22 cellular contexts compared by ENCODE assay signal in the genomic region with DNA sequence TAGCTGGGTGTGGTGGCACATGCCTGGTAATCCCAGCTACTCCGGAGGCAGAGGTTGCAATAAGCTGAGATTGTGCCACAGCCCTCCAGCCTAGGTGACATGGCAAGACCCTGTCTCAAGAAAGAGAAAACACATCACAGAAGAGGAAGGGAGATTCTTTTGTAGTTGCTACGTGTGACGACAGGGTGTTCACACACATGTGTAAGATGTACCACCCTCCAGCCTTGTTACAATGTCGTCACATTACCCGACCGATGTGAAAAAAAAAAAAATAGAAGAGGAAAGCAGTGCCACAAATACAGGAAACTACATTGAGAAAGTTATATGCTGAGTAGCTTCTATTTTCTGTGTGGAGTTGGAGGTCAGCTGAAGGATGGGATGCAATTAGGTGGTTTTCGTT. TPM values are rescaled to one million over a fixed set of nuclear protein-coding genes. Genes with fewer than 3 reads are reported as not detected.
DNase-seq lines count a peak whose midpoint lies in the region; ATAC-seq and TF ChIP-seq lines count a peak whose summit lies in the region.
"Had no signal": no experiment of that assay in that cellular context is flagged by ENCODE, and none has a peak within 500 bp of the region (broad histone marks: within the 10 kb centered on the region; RNA-seq: fewer than 3 reads in every experiment).

No MANE protein-coding gene starts in this region.

- CTCF ChIA-PET in activated CD4-positive, alpha-beta T cell treated with anti-CD3 and anti-CD28 coated beads for 36 hours (lab: Charles Lee), result interaction anchor here (1.0 kb wide), 1 partner anchor 18 kb away, joined by 4 read pairs; no protein-coding TSS in a partner anchor
- CTCF ChIA-PET in CD4-positive, alpha-beta memory T cell (lab: Charles Lee; ENCODE audit: partially characterized antibody), result interaction anchor here (1.4 kb wide), 1 partner anchor 63 kb away, joined by 5 read pairs; no protein-coding TSS in a partner anchor
- CTCF ChIA-PET in naive thymus-derived CD4-positive, alpha-beta T cell (lab: Charles Lee), result interaction anchor here (1.3 kb wide), 1 partner anchor 10 kb away, joined by 4 read pairs; no protein-coding TSS in a partner anchor
- CTCF ChIA-PET in WTC11 (lab: Charles Lee), result interaction anchor here (0.6 kb wide), 1 partner anchor 57 kb away, joined by 4 read pairs; no protein-coding TSS in a partner anchor

- DNase-seq in activated CD4-positive, alpha-beta T cell treated with anti-CD3 and anti-CD28 coated beads for 36 hours, result no peak
- DNase-seq in activated CD4-positive, alpha-beta T cell treated with anti-CD3 and anti-CD28 coated beads, Interleukin-2, amount 50 U/mL, for 48 hours, result no peak
- DNase-seq in CD4-positive, alpha-beta memory T cell, result no peak
- no peak for DNase-seq in central memory CD8-positive, alpha-beta T cell (ENCODE audit: low spot score in 2 of 2)
- DNase-seq in naive thymus-derived CD4-positive, alpha-beta T cell, result peak in 2 of 9 donors; percentile 5 to 9
- no peak for DNase-seq in WTC11 (ENCODE audit: low spot score)
- DNase-seq: activated CD4-positive, alpha-beta T cell treated with anti-CD3 and anti-CD28 coated beads for 48 hours; activated CD8-positive, alpha-beta memory T cell treated with anti-CD3 and anti-CD28 coated beads, Interleukin-2, amount 50 U/mL, for 4 hours; activated gamma-delta T cell; amygdala; Calu3; cortex of kidney; DND-41; mammary epithelial cell; NCI-H1048; NCI-H187 treated with DMSO at 0.1 percent for 48 hours; small intestine had no signal

- no peak overlapping the region for H3K27ac ChIP-seq in CD4-positive, alpha-beta memory T cell (ENCODE audit: low read depth, low read length)
- H3K27ac ChIP-seq in naive thymus-derived CD4-positive, alpha-beta T cell (ENCODE audit: low read depth, low read length), result no peak overlapping the region
- H3K27ac ChIP-seq: breast epithelium, SJSA1 had no signal

- H3K4me3 ChIP-seq in CD4-positive, alpha-beta memory T cell (ENCODE audit: low read length in 2 of 2), result no peak overlapping the region
- no peak overlapping the region for H3K4me3 ChIP-seq in naive thymus-derived CD4-positive, alpha-beta T cell (ENCODE audit: low read length)
- H3K4me3 ChIP-seq: breast epithelium, SJSA1 had no signal

- no peaks in the 10 kb centered on the region for H3K27me3 Mint-ChIP-seq in activated CD4-positive, alpha-beta T cell treated with anti-CD3 and anti-CD28 coated beads for 36 hours
- H3K27me3 Mint-ChIP-seq in CD4-positive, alpha-beta memory T cell, result no peaks in the 10 kb centered on the region
- no peaks in the 10 kb centered on the region for H3K27me3 Mint-ChIP-seq in central memory CD8-positive, alpha-beta T cell
- H3K27me3 Mint-ChIP-seq in naive thymus-derived CD4-positive, alpha-beta T cell, result no peaks in the 10 kb centered on the region
- no peaks in the 10 kb centered on the region for H3K27me3 Mint-ChIP-seq in WTC11 (ENCODE audit: low read depth)
- H3K27me3 Mint-ChIP-seq: T-cell had no signal

- H3K4me1 Mint-ChIP-seq in activated CD4-positive, alpha-beta T cell treated with anti-CD3 and anti-CD28 coated beads for 36 hours, result peaks cover 41% of the 10 kb centered on the region
- H3K4me1 Mint-ChIP-seq in CD4-positive, alpha-beta memory T cell, result peaks cover 29 to 61% (median 46%) of the 10 kb centered on the region in 4 donors
- peaks cover 41% of the 10 kb centered on the region for H3K4me1 Mint-ChIP-seq in central memory CD8-positive, alpha-beta T cell
- H3K4me1 Mint-ChIP-seq in naive thymus-derived CD4-positive, alpha-beta T cell, result peaks cover 26 to 59% (median 51%) of the 10 kb centered on the region in 7 donors
- H3K4me1 Mint-ChIP-seq in WTC11, result no peaks in the 10 kb centered on the region

- peaks cover 3% of the 10 kb centered on the region for H3K9me3 Mint-ChIP-seq in activated CD4-positive, alpha-beta T cell treated with anti-CD3 and anti-CD28 coated beads for 36 hours (ENCODE audit: low read depth)
- H3K9me3 Mint-ChIP-seq in CD4-positive, alpha-beta memory T cell, result peaks cover 0 to 11% (median 0%) of the 10 kb centered on the region in 8 donors
- H3K9me3 Mint-ChIP-seq in central memory CD8-positive, alpha-beta T cell, result no peaks in the 10 kb centered on the region
- H3K9me3 Mint-ChIP-seq in naive thymus-derived CD4-positive, alpha-beta T cell, result peaks cover 0 to 7% (median 0%) of the 10 kb centered on the region in 11 donors
- peaks cover 18% of the 10 kb centered on the region for H3K9me3 Mint-ChIP-seq in WTC11

- H3K27ac Mint-ChIP-seq in activated CD4-positive, alpha-beta T cell treated with anti-CD3 and anti-CD28 coated beads for 36 hours, result peak overlapping the region; percentile 33
- peak overlapping the region in 5 of 7 donors; percentile 14 to 76 (median 35) for H3K27ac Mint-ChIP-seq in CD4-positive, alpha-beta memory T cell
- peak overlapping the region; percentile 80 for H3K27ac Mint-ChIP-seq in central memory CD8-positive, alpha-beta T cell (ENCODE audit: low read depth)
- H3K27ac Mint-ChIP-seq in naive thymus-derived CD4-positive, alpha-beta T cell, result peak overlapping the region in 8 of 9 donors; percentile 19 to 73 (median 52)
- no peak overlapping the region for H3K27ac Mint-ChIP-seq in WTC11

- ATAC-seq in activated CD4-positive, alpha-beta T cell treated with anti-CD3 and anti-CD28 coated beads for 36 hours, result no peak
- peak; percentile 77 for ATAC-seq in central memory CD8-positive, alpha-beta T cell (replicated peaks; ENCODE audit: extremely low read depth, poor library complexity, severe bottlenecking)
- ATAC-seq in naive thymus-derived CD4-positive, alpha-beta T cell, result peak; percentile 81
- ATAC-seq in GM19463 (IDR thresholded peaks at IDR 0.05; ENCODE audit: unreplicated experiment) (no peak), WTC11 (no peak), GM18519 (IDR thresholded peaks at IDR 0.05; ENCODE audit: low FRiP score, unreplicated experiment) (no peak)

- no peaks in the 10 kb centered on the region for H3K27me3 ChIP-seq in CD4-positive, alpha-beta memory T cell (ENCODE audit: insufficient read depth, low read length)
- no peaks in the 10 kb centered on the region for H3K27me3 ChIP-seq in naive thymus-derived CD4-positive, alpha-beta T cell (ENCODE audit: control insufficient read depth in 2 of 2, insufficient read depth in 2 of 2, low read length in 2 of 2)
- H3K27me3 ChIP-seq: breast epithelium, SJSA1 had no signal

- peaks cover 39% of the 10 kb centered on the region for H3K36me3 Mint-ChIP-seq in activated CD4-positive, alpha-beta T cell treated with anti-CD3 and anti-CD28 coated beads for 36 hours (ENCODE audit: low read depth)
- peaks cover 26 to 42% of the 10 kb centered on the region in 2 donors for H3K36me3 Mint-ChIP-seq in CD4-positive, alpha-beta memory T cell
- H3K36me3 Mint-ChIP-seq in central memory CD8-positive, alpha-beta T cell (ENCODE audit: insufficient read depth), result peaks cover 24% of the 10 kb centered on the region
- peaks cover 0 to 38% (median 31%) of the 10 kb centered on the region in 5 donors for H3K36me3 Mint-ChIP-seq in naive thymus-derived CD4-positive, alpha-beta T cell
- peaks cover 27% of the 10 kb centered on the region for H3K36me3 Mint-ChIP-seq in WTC11

- TF ChIP-seq CTCF in WTC11 (IDR thresholded peaks at IDR 0.05), result no peak

- peaks cover 21% of the 10 kb centered on the region for H3K4me1 ChIP-seq in CD4-positive, alpha-beta memory T cell (ENCODE audit: insufficient read depth, low read length)
- no peaks in the 10 kb centered on the region for H3K4me1 ChIP-seq in naive thymus-derived CD4-positive, alpha-beta T cell (ENCODE audit: control insufficient read depth in 2 of 2, insufficient read depth in 2 of 2, low read length in 2 of 2)
- H3K4me1 ChIP-seq: breast epithelium had no signal

- POLR2A ChIA-PET in activated CD4-positive, alpha-beta T cell treated with anti-CD3 and anti-CD28 coated beads for 36 hours (lab: Charles Lee), result interaction anchor here (0.7 kb wide), 1 partner anchor 925 kb away, joined by 4 read pairs; no protein-coding TSS in a partner anchor
- POLR2A ChIA-PET in CD4-positive, alpha-beta memory T cell (lab: Charles Lee; ENCODE audit: partially characterized antibody), result no interaction called here
- POLR2A ChIA-PET in naive thymus-derived CD4-positive, alpha-beta T cell (lab: Charles Lee), result interaction anchor here (1.5 kb wide), 1 partner anchor 14 kb away, joined by 4 read pairs; no protein-coding TSS in a partner anchor
- POLR2A ChIA-PET in WTC11 (lab: Charles Lee), result interaction anchor here (0.6 kb wide), 1 partner anchor 131 kb away, joined by 3 read pairs; no protein-coding TSS in a partner anchor

- H3K36me3 ChIP-seq in CD4-positive, alpha-beta memory T cell (ENCODE audit: insufficient read depth, low read length), result peaks cover 5% of the 10 kb centered on the region
- H3K36me3 ChIP-seq in naive thymus-derived CD4-positive, alpha-beta T cell (ENCODE audit: control insufficient read depth in 2 of 3, insufficient read depth in 3 of 3, low read length in 3 of 3), result peaks cover 0 to 6% (median 0%) of the 10 kb centered on the region in 3 experiments
- H3K36me3 ChIP-seq: breast epithelium had no signal

- intact Hi-C loops in activated CD4-positive, alpha-beta T cell treated with anti-CD3 and anti-CD28 coated beads for 36 hours (cut with DNase I, micrococcal nuclease), result no loop called here
- intact Hi-C loops in CD4-positive, alpha-beta memory T cell (cut with micrococcal nuclease), result no loop called here
- intact Hi-C loops in naive thymus-derived CD4-positive, alpha-beta T cell (cut with micrococcal nuclease), result no loop called here

- no peak overlapping the region for H3K4me3 Mint-ChIP-seq in activated CD4-positive, alpha-beta T cell treated with anti-CD3 and anti-CD28 coated beads for 36 hours
- no peak overlapping the region for H3K4me3 Mint-ChIP-seq in CD4-positive, alpha-beta memory T cell
- no peak overlapping the region for H3K4me3 Mint-ChIP-seq in central memory CD8-positive, alpha-beta T cell
- H3K4me3 Mint-ChIP-seq in naive thymus-derived CD4-positive, alpha-beta T cell, result peak overlapping the region in 5 of 10 donors; percentile 17 to 33 (median 23)
- no peak overlapping the region for H3K4me3 Mint-ChIP-seq in WTC11
- H3K4me3 Mint-ChIP-seq: T-cell had no signal

- no peaks in the 10 kb centered on the region for H3K9me3 ChIP-seq in CD4-positive, alpha-beta memory T cell (ENCODE audit: control insufficient read depth in 1 of 2, low read length in 2 of 2)
- no peaks in the 10 kb centered on the region for H3K9me3 ChIP-seq in naive thymus-derived CD4-positive, alpha-beta T cell (ENCODE audit: control insufficient read depth in 2 of 3, low read length in 3 of 3)
- H3K9me3 ChIP-seq: breast epithelium, SJSA1 had no signal

RNA-seq across cellular contexts. Expression of gene CLUH, which starts 56.0 kb away (rescaled TPM):
- 100 to 1,000 TPM; 107 to 123 TPM for total RNA-seq in activated CD4-positive, alpha-beta T cell treated with anti-CD3 and anti-CD28 coated beads for 36 hours
- total RNA-seq in CD4-positive, alpha-beta memory T cell, result 10 to 100 TPM; 43.5 to 44.1 TPM
- polyA plus RNA-seq in CD4-positive, alpha-beta memory T cell, result 10 to 100 TPM in 1 of 2 donors, 1 to 10 TPM in 1; 5.5 to 14.7 TPM
- total RNA-seq in naive thymus-derived CD4-positive, alpha-beta T cell, result 10 to 100 TPM; 34.6 to 71.1 (median 48.8) TPM
- 10 to 100 TPM in 1 of 2 donors, 1 to 10 TPM in 1; 4.9 to 15.3 TPM for polyA plus RNA-seq in naive thymus-derived CD4-positive, alpha-beta T cell
- 79.8 to 105 TPM (median 83.1 TPM) in 3 replicates for total RNA-seq in WTC11 (2021)

Comparison
In these comparisons a context has a peak if more than half of its experiments do, and no peak if none do; other contexts are left out.
1. ATAC-seq: peak in central memory CD8-positive, alpha-beta T cell (single experiment) and naive thymus-derived CD4-positive, alpha-beta T cell (single experiment); none in activated CD4-positive, alpha-beta T cell treated with anti-CD3 and anti-CD28 coated beads for 36 hours (single experiment), GM19463 (single experiment), WTC11 (single experiment) and GM18519 (single experiment).